In genomic region chr19:3458229-3458555, GRCh38 we compare ENCODE assay signal across 1 cellular context.
TF ChIP-seq lines count a peak whose summit lies in the region.

No MANE protein-coding gene starts in this region.

TF ChIP-seq in GM23338, 12 proteins besides CTCF, POLR2A, EP300 and RAD21 (continued from another document):
- TF ChIP-seq, protein P1, sequence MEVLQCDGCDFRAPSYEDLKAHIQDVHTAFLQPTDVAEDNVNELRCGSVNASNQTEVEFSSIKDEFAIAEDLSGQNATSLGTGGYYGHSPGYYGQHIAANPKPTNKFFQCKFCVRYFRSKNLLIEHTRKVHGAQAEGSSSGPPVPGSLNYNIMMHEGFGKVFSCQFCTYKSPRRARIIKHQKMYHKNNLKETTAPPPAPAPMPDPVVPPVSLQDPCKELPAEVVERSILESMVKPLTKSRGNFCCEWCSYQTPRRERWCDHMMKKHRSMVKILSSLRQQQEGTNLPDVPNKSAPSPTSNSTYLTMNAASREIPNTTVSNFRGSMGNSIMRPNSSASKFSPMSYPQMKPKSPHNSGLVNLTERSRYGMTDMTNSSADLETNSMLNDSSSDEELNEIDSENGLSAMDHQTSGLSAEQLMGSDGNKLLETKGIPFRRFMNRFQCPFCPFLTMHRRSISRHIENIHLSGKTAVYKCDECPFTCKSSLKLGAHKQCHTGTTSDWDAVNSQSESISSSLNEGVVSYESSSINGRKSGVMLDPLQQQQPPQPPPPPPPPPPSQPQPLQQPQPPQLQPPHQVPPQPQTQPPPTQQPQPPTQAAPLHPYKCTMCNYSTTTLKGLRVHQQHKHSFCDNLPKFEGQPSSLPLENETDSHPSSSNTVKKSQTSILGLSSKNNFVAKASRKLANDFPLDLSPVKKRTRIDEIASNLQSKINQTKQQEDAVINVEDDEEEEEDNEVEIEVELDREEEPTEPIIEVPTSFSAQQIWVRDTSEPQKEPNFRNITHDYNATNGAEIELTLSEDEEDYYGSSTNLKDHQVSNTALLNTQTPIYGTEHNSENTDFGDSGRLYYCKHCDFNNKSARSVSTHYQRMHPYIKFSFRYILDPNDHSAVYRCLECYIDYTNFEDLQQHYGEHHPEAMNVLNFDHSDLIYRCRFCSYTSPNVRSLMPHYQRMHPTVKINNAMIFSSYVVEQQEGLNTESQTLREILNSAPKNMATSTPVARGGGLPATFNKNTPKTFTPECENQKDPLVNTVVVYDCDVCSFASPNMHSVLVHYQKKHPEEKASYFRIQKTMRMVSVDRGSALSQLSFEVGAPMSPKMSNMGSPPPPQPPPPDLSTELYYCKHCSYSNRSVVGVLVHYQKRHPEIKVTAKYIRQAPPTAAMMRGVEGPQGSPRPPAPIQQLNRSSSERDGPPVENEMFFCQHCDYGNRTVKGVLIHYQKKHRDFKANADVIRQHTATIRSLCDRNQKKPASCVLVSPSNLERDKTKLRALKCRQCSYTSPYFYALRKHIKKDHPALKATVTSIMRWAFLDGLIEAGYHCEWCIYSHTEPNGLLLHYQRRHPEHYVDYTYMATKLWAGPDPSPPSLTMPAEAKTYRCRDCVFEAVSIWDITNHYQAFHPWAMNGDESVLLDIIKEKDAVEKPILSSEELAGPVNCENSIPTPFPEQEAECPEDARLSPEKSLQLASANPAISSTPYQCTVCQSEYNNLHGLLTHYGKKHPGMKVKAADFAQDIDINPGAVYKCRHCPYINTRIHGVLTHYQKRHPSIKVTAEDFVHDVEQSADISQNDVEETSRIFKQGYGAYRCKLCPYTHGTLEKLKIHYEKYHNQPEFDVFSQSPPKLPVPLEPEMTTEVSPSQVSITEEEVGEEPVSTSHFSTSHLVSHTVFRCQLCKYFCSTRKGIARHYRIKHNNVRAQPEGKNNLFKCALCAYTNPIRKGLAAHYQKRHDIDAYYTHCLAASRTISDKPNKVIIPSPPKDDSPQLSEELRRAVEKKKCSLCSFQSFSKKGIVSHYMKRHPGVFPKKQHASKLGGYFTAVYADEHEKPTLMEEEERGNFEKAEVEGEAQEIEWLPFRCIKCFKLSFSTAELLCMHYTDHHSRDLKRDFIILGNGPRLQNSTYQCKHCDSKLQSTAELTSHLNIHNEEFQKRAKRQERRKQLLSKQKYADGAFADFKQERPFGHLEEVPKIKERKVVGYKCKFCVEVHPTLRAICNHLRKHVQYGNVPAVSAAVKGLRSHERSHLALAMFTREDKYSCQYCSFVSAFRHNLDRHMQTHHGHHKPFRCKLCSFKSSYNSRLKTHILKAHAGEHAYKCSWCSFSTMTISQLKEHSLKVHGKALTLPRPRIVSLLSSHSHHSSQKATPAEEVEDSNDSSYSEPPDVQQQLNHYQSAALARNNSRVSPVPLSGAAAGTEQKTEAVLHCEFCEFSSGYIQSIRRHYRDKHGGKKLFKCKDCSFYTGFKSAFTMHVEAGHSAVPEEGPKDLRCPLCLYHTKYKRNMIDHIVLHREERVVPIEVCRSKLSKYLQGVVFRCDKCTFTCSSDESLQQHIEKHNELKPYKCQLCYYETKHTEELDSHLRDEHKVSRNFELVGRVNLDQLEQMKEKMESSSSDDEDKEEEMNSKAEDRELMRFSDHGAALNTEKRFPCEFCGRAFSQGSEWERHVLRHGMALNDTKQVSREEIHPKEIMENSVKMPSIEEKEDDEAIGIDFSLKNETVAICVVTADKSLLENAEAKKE (CRISPR knock-in tag; IDR thresholded peaks at IDR 0.05), result no peak
- no peak for TF ChIP-seq EZH2phosphoT487 (IDR thresholded peaks at IDR 0.05; ENCODE audit: unreplicated experiment)
